In genomic region chr9:76619645-76620044, GRCh38 we compare ENCODE assay signal across 23 cellular contexts.
DNase-seq lines count a peak whose midpoint lies in the region; ATAC-seq and TF ChIP-seq lines count a peak whose summit lies in the region.
"Had no signal": no experiment of that assay in that cellular context is flagged by ENCODE, and none has a peak within 500 bp of the region (broad histone marks: within the 10 kb centered on the region; RNA-seq: fewer than 3 reads in every experiment).

No MANE protein-coding gene starts in this region.

- in situ Hi-C loops in GM23248 (cut with MboI): no loop called here

- TF ChIP-seq EP300 in stomach (IDR thresholded peaks at IDR 0.05): no peak

- ATAC-seq in HG03135 (IDR thresholded peaks at IDR 0.05; ENCODE audit: unreplicated experiment): no peak
- ATAC-seq: stimulated activated memory B cell treated with anti-CD40 and anti-IgM and Interleukin-4, amounts not matched to agents 10 μg/mL and 1 μg/mL and 100 μg/mL, for 72 hours had no signal

- H3K27ac ChIP-seq in GM23248 (peak overlapping the region; percentile 62), stomach (peak overlapping the region in 3 of 5 donors; percentile 24 to 81 (median 50)), MM.1S (ENCODE audit: low read length) (no peak overlapping the region)
- H3K27ac ChIP-seq: neural progenitor cell had no signal

- DNase-seq in GM23248: peak; percentile 43
- DNase-seq in choroid plexus epithelial cell (ENCODE audit: low read depth): peak; percentile 82
- DNase-seq in iris pigment epithelial cell (ENCODE audit: low read depth): peak; percentile 40
- no peak for DNase-seq in stomach
- DNase-seq in pons (ENCODE audit: low spot score): no peak
- DNase-seq in HK-2 (ENCODE audit: unreplicated experiment): no peak
- DNase-seq in MM.1S: no peak
- DNase-seq: activated CD4-positive, alpha-beta T cell treated with anti-CD3 and anti-CD28 coated beads, Interleukin-2, amount 10 ng/mL, durations not matched to agents 7 days and 5 days; activated effector memory CD4-positive, alpha-beta T cell treated with anti-CD3 and anti-CD28 coated beads, Interleukin-2, amount 50 U/mL, for 16 hours; amniotic stem cell; COR-L47; endodermal cell; Karpas-422; kidney glomerular epithelial cell; NCI-H1105 treated with DMSO at 0.1 percent for 48 hours; NCI-H524 treated with DMSO at 0.1 percent for 48 hours; retina; SIG-M5; T-helper 1 cell had no signal

- peak overlapping the region; percentile 32; the same call in 1 of the 2 replicates for H3K9ac ChIP-seq in GM23248
- H3K9ac ChIP-seq in MM.1S (ENCODE audit: low read length): no peak overlapping the region
- H3K9ac ChIP-seq: neural progenitor cell had no signal

- 26 to 37% methylated on average over 2 of the region's 2 CpGs for WGBS in GM23248 (ENCODE audit: low coverage in 1 of 2, low lambda C conversion rate in 2 of 2, missing lambda C conversion rate in 2 of 2), 2 experiments
- whole genome bisulfite sequencing in stomach, 5 donors: 42 to 71% (median 46%) methylated on average over 2 of the region's 2 CpGs

- no peak for TF ChIP-seq POLR2A in stomach (IDR thresholded peaks at IDR 0.05)

- H3K4me2 ChIP-seq in GM23248 (ENCODE audit: unreplicated experiment) (no peak overlapping the region), MM.1S (ENCODE audit: low read depth, low read length) (no peak overlapping the region)
- H3K4me2 ChIP-seq: neural progenitor cell had no signal

- H3F3A ChIP-seq in GM23248 (ENCODE audit: insufficient read depth): peaks cover 17% of the 10 kb centered on the region
- peaks cover 9% of the 10 kb centered on the region for H3F3A ChIP-seq in MM.1S (ENCODE audit: insufficient read depth, low read length)

- no peak for TF ChIP-seq CTCF in choroid plexus epithelial cell (conservative IDR thresholded peaks at IDR 0.05; ENCODE audit: low read depth, low read length)
- no peak for TF ChIP-seq CTCF in stomach (IDR thresholded peaks at IDR 0.05)
- TF ChIP-seq CTCF in MM.1S (IDR thresholded peaks at IDR 0.05; ENCODE audit: low read length): no peak

- intact Hi-C loops in stomach (cut with DNase I; ENCODE audit: low total_unique reads): no loop called here

- H3K9me3 ChIP-seq in GM23248 (ENCODE audit: low read depth) (no peaks in the 10 kb centered on the region), stomach (no peaks in the 10 kb centered on the region), MM.1S (replicated peaks; ENCODE audit: insufficient read depth, low read length) (no peaks in the 10 kb centered on the region)
- H3K9me3 ChIP-seq: tibial nerve had no signal

- no peaks in the 10 kb centered on the region for H3K9me2 ChIP-seq in GM23248 (ENCODE audit: insufficient read depth)
- H3K9me2 ChIP-seq in MM.1S (replicated peaks; ENCODE audit: insufficient read depth, low read length): no peaks in the 10 kb centered on the region

- peaks cover 27% of the 10 kb centered on the region for H3K4me1 ChIP-seq in GM23248 (ENCODE audit: insufficient read depth)
- H3K4me1 ChIP-seq in stomach: peaks cover 20 to 79% (median 41%) of the 10 kb centered on the region in 4 donors
- H3K4me1 ChIP-seq in MM.1S (ENCODE audit: low read length): peaks cover 8% of the 10 kb centered on the region

- no peaks in the 10 kb centered on the region for H4K20me1 ChIP-seq in GM23248 (ENCODE audit: insufficient read depth)
- no peaks in the 10 kb centered on the region for H4K20me1 ChIP-seq in MM.1S (ENCODE audit: insufficient read depth, low read length)

- no peak overlapping the region for H3K4me3 ChIP-seq in GM23248
- H3K4me3 ChIP-seq in choroid plexus epithelial cell (ENCODE audit: low read depth, low read length): no peak overlapping the region
- no peak overlapping the region for H3K4me3 ChIP-seq in stomach
- H3K4me3 ChIP-seq in MM.1S (ENCODE audit: low read length): no peak overlapping the region
- H3K4me3 ChIP-seq: neural progenitor cell, tibial nerve had no signal

- no peaks in the 10 kb centered on the region for H3K27me3 ChIP-seq in GM23248 (replicated peaks; ENCODE audit: insufficient read depth)
- no peaks in the 10 kb centered on the region for H3K27me3 ChIP-seq in stomach
- no peaks in the 10 kb centered on the region for H3K27me3 ChIP-seq in MM.1S (replicated peaks; ENCODE audit: insufficient read depth, low read length)
- H3K27me3 ChIP-seq: neural progenitor cell, tibial nerve had no signal

- H3K36me3 ChIP-seq in GM23248 (ENCODE audit: low read depth): no peaks in the 10 kb centered on the region
- H3K36me3 ChIP-seq in stomach: peaks cover 0 to under 1% (median 0%) of the 10 kb centered on the region in 4 donors
- no peaks in the 10 kb centered on the region for H3K36me3 ChIP-seq in MM.1S (replicated peaks; ENCODE audit: insufficient read depth, low read length)
- H3K36me3 ChIP-seq: neural progenitor cell, tibial nerve had no signal

- H3K79me2 ChIP-seq in GM23248 (ENCODE audit: insufficient read depth): no peaks in the 10 kb centered on the region
- H3K79me2 ChIP-seq in MM.1S (ENCODE audit: low read length): no peaks in the 10 kb centered on the region

- H2AFZ ChIP-seq in GM23248 (peak overlapping the region; percentile 50; the same call in 1 of the 2 replicates), MM.1S (ENCODE audit: low read length) (no peak overlapping the region)
- H2AFZ ChIP-seq: neural progenitor cell had no signal

Comparison
In these comparisons a context has a peak if more than half of its experiments do, and no peak if none do; other contexts are left out.
1. DNase-seq: peak in GM23248 (single experiment), choroid plexus epithelial cell (single experiment) and iris pigment epithelial cell (single experiment); none in stomach (single experiment), pons (single experiment), HK-2 (single experiment) and MM.1S (single experiment).